In genomic region chr21:41560701-41561158, GRCh38 we compare ENCODE assay signal across 18 cellular contexts. TPM values are rescaled to one million over a fixed set of nuclear protein-coding genes. Genes with fewer than 3 reads are reported as not detected.
DNase-seq lines count a peak whose midpoint lies in the region; ATAC-seq and TF ChIP-seq lines count a peak whose summit lies in the region.
"Had no signal": no experiment of that assay in that cellular context is flagged by ENCODE, and none has a peak within 500 bp of the region (broad histone marks: within the 10 kb centered on the region; RNA-seq: fewer than 3 reads in every experiment).

No MANE protein-coding gene starts in this region.

- no peak for TF ChIP-seq POLR2A in stomach (IDR thresholded peaks at IDR 0.05)

- H3K9me3 ChIP-seq in HEK293 (ENCODE audit: control insufficient read depth, insufficient read depth, low read depth, low read length) (no peaks in the 10 kb centered on the region), colonic mucosa (no peaks in the 10 kb centered on the region), mucosa of descending colon (no peaks in the 10 kb centered on the region), stomach (no peaks in the 10 kb centered on the region)
- H3K9me3 ChIP-seq: SK-N-SH had no signal

- peak overlapping the region; percentile 40 to 44 for H3K9ac ChIP-seq in colonic mucosa (ENCODE audit: low read depth in 2 of 2, low read length in 2 of 2)
- H3K9ac ChIP-seq: SK-N-SH had no signal

- CTCF ChIA-PET in HEK293 (lab: Yijun Ruan, JAX): no interaction called here

- no peaks in the 10 kb centered on the region for H3K36me3 ChIP-seq in HEK293 (ENCODE audit: control insufficient read depth in 2 of 2, insufficient read depth in 1 of 2, low read length in 2 of 2)
- H3K36me3 ChIP-seq in colonic mucosa: no peaks in the 10 kb centered on the region
- H3K36me3 ChIP-seq in mucosa of descending colon (ENCODE audit: low read depth): no peaks in the 10 kb centered on the region
- no peaks in the 10 kb centered on the region for H3K36me3 ChIP-seq in stomach

- intact Hi-C loops in colonic mucosa (cut with DNase I) (no loop called here), mucosa of descending colon (cut with DNase I, micrococcal nuclease) (loop anchor here in 1 of 2 donors (10.0 kb wide), 1 partner anchor 56 kb away; the partner anchor contains the start of gene TMPRSS2), stomach (cut with DNase I; ENCODE audit: low total_unique reads) (no loop called here)

- H3K27ac ChIP-seq in HEK293 (ENCODE audit: extremely low read depth, low read depth, low read length): no peak overlapping the region
- H3K27ac ChIP-seq in colonic mucosa: peak overlapping the region; percentile 73
- peak overlapping the region; percentile 53 to 83 (median 75) for H3K27ac ChIP-seq in stomach

- H3K4me3 ChIP-seq in HEK293 (ENCODE audit: low read depth, low read length) (no peak overlapping the region), colonic mucosa (no peak overlapping the region), mucosa of descending colon (no peak overlapping the region), stomach (no peak overlapping the region)

- no peaks in the 10 kb centered on the region for H3K4me1 ChIP-seq in HEK293 (ENCODE audit: control insufficient read depth, insufficient read depth, low read length)
- H3K4me1 ChIP-seq in colonic mucosa: peaks cover 16% of the 10 kb centered on the region
- H3K4me1 ChIP-seq in mucosa of descending colon (ENCODE audit: low read depth): peaks cover 52% of the 10 kb centered on the region
- peaks cover 17 to 45% (median 28%) of the 10 kb centered on the region in 4 donors for H3K4me1 ChIP-seq in stomach

- whole genome bisulfite sequencing in stomach, 5 donors: 22 to 50% (median 39%) methylated on average over 8 of the region's 8 CpGs

- DNase-seq in colonic mucosa (peak; percentile 89), mucosa of descending colon (peak; percentile 78 to 88 (median 84)), stomach (peak; percentile 52), NCI-H345 treated with DMSO at 0.1 percent for 48 hours (lab: John Stamatoyannopoulos, UW; ENCODE audit: unreplicated experiment) (no peak), NCI-H1436 (lab: John Stamatoyannopoulos, UW) (no peak)
- DNase-seq in activated CD4-positive, alpha-beta T cell treated with anti-CD3 and anti-CD28 coated beads for 4 hours: no peak
- DNase-seq: CD8-positive, alpha-beta T cell; DND-41; GF-D8; Kasumi-1; NCI-H2029 treated with DMSO at 0.1 percent for 48 hours; NCI-H526 treated with DMSO at 0.1 percent for 48 hours; NK-92 treated with Interleukin-12 subunit alpha and Interleukin-12 subunit beta, amount 100 ng/mL, for 24 hours; PC-3; SK-N-SH had no signal

- TF ChIP-seq CTCF in HEK293 (tag by site-specific recombination; IDR thresholded peaks at IDR 0.05) (no peak), colonic mucosa (IDR thresholded peaks at IDR 0.05) (no peak), mucosa of descending colon (IDR thresholded peaks at IDR 0.05) (no peak), stomach (IDR thresholded peaks at IDR 0.05) (no peak)

- POLR2A ChIA-PET in HEK293 (lab: Yijun Ruan, JAX): no interaction called here

- TF ChIP-seq EP300 in stomach (IDR thresholded peaks at IDR 0.05): no peak

- ATAC-seq in mucosa of descending colon (peak; percentile 73), GM21528 (IDR thresholded peaks at IDR 0.05; ENCODE audit: low FRiP score, unreplicated experiment) (no peak)
- ATAC-seq: CD8-positive, alpha-beta T cell; PC-3 had no signal

- H3K27me3 ChIP-seq in colonic mucosa (no peaks in the 10 kb centered on the region), stomach (peaks cover 0 to 16% (median 0%) of the 10 kb centered on the region in 3 donors)

TF ChIP-seq in HEK293, 187 proteins besides CTCF, POLR2A, EP300 and RAD21:
- TF ChIP-seq TRIM28 (IDR thresholded peaks at IDR 0.05; ENCODE audit: borderline replicate concordance, low read length) (no peak), ZNF10 (tag by site-specific recombination; IDR thresholded peaks at IDR 0.05) (no peak), ZBTB20 (tag by site-specific recombination; IDR thresholded peaks at IDR 0.05) (peak; percentile 43; the same call in 1 of the 2 replicates), HOXC10 (CRISPR knock-in tag; IDR thresholded peaks at IDR 0.05) (no peak), SCRT2 (tag by site-specific recombination; IDR thresholded peaks at IDR 0.05) (no peak), ZNF677 (tag by site-specific recombination; IDR thresholded peaks at IDR 0.05) (no peak), EGR2 (tag by site-specific recombination; IDR thresholded peaks at IDR 0.05; ENCODE audit: low read depth) (no peak), BCL11B (tag by site-specific recombination; IDR thresholded peaks at IDR 0.05; ENCODE audit: low read depth) (no peak), BCL11A (tag by site-specific recombination; IDR thresholded peaks at IDR 0.05; ENCODE audit: low read depth) (no peak), ZNF214 (tag by site-specific recombination; IDR thresholded peaks at IDR 0.05; ENCODE audit: borderline replicate concordance) (no peak), ZNF837 (tag by site-specific recombination; IDR thresholded peaks at IDR 0.05) (no peak), ZIC2 (tag by site-specific recombination; IDR thresholded peaks at IDR 0.05) (0 out of 2 replicates have a peak, but pooled peaks have one; percentile 7), KLF10 (tag by site-specific recombination; IDR thresholded peaks at IDR 0.05) (no peak)
- TF ChIP-seq, protein P1, sequence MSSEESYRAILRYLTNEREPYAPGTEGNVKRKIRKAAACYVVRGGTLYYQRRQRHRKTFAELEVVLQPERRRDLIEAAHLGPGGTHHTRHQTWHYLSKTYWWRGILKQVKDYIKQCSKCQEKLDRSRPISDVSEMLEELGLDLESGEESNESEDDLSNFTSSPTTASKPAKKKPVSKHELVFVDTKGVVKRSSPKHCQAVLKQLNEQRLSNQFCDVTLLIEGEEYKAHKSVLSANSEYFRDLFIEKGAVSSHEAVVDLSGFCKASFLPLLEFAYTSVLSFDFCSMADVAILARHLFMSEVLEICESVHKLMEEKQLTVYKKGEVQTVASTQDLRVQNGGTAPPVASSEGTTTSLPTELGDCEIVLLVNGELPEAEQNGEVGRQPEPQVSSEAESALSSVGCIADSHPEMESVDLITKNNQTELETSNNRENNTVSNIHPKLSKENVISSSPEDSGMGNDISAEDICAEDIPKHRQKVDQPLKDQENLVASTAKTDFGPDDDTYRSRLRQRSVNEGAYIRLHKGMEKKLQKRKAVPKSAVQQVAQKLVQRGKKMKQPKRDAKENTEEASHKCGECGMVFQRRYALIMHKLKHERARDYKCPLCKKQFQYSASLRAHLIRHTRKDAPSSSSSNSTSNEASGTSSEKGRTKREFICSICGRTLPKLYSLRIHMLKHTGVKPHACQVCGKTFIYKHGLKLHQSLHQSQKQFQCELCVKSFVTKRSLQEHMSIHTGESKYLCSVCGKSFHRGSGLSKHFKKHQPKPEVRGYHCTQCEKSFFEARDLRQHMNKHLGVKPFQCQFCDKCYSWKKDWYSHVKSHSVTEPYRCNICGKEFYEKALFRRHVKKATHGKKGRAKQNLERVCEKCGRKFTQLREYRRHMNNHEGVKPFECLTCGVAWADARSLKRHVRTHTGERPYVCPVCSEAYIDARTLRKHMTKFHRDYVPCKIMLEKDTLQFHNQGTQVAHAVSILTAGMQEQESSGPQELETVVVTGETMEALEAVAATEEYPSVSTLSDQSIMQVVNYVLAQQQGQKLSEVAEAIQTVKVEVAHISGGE (tag by site-specific recombination; conservative IDR thresholded peaks at IDR 0.05; ENCODE audit: low read depth): no peak
- TF ChIP-seq, protein P2, sequence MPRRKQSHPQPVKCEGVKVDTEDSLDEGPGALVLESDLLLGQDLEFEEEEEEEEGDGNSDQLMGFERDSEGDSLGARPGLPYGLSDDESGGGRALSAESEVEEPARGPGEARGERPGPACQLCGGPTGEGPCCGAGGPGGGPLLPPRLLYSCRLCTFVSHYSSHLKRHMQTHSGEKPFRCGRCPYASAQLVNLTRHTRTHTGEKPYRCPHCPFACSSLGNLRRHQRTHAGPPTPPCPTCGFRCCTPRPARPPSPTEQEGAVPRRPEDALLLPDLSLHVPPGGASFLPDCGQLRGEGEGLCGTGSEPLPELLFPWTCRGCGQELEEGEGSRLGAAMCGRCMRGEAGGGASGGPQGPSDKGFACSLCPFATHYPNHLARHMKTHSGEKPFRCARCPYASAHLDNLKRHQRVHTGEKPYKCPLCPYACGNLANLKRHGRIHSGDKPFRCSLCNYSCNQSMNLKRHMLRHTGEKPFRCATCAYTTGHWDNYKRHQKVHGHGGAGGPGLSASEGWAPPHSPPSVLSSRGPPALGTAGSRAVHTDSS (tag by site-specific recombination; IDR thresholded peaks at IDR 0.05): no peak

RNA-seq across cellular contexts. Expression of gene TMPRSS2, which starts 52.8 kb away (rescaled TPM):
- 100 to 1,000 TPM; 261 to 408 TPM for total RNA-seq in colonic mucosa
- total RNA-seq in mucosa of descending colon: 100 to 1,000 TPM; 283 to 624 (median 566) TPM
- total RNA-seq in stomach: 100 to 1,000 TPM; 102 to 554 (median 195) TPM
- 100 to 1,000 TPM in 1 of 3 donors, 10 to 100 TPM in 2; 58.2 to 106 (median 59.2) TPM for polyA plus RNA-seq in stomach
- total RNA-seq: A673; CD8-positive, alpha-beta T cell had no signal
- polyA plus RNA-seq: SK-N-SH had no signal

Comparison
In these comparisons a context has a peak if more than half of its experiments do, and no peak if none do; other contexts are left out.
1. DNase-seq: peak in colonic mucosa (single experiment), mucosa of descending colon (3 of 3) and stomach (single experiment); none in NCI-H345 treated with DMSO at 0.1 percent for 48 hours (single experiment), NCI-H1436 (single experiment) and activated CD4-positive, alpha-beta T cell treated with anti-CD3 and anti-CD28 coated beads for 4 hours (0 of 2).